8 cellular contexts compared by ENCODE assay signal in genomic region chr2:168457177-168457905, GRCh38. TPM values are rescaled to one million over a fixed set of nuclear protein-coding genes. Genes with fewer than 3 reads are reported as not detected.
A peak's percentile ranks its signal among the peaks of the same experiment; 100 is the strongest.
DNase-seq lines count a peak whose midpoint lies in the region; ATAC-seq, FAIRE-seq and TF ChIP-seq lines count a peak whose summit lies in the region.

No MANE protein-coding gene starts in this region.

- H3K4me1 Mint-ChIP-seq in activated CD8-positive, alpha-beta memory T cell treated with anti-CD3 and anti-CD28 coated beads, Interleukin-2, amount 10 ng/mL, durations not matched to agents 7 days and 5 days: peaks cover 13% of the 10 kb centered on the region

- H3K9me2 ChIP-seq in OCI-LY7 (ENCODE audit: insufficient read depth, low read length): no peaks in the 10 kb centered on the region

- H3K9ac ChIP-seq in mucosa of rectum (ENCODE audit: low read depth in 1 of 2, low read length in 2 of 2): peak overlapping the region; percentile 86 to 87

- H3K27me3 Mint-ChIP-seq in activated CD8-positive, alpha-beta memory T cell treated with anti-CD3 and anti-CD28 coated beads, Interleukin-2, amount 10 ng/mL, durations not matched to agents 7 days and 5 days: peaks cover 19% of the 10 kb centered on the region

- H3K4me1 ChIP-seq in mucosa of rectum (ENCODE audit: control insufficient read depth in 2 of 2, insufficient read depth in 2 of 2, low read length in 2 of 2) (peaks cover 0 to 18% of the 10 kb centered on the region in 2 donors), OCI-LY7 (ENCODE audit: insufficient read depth, low read length, poor library complexity, severe bottlenecking) (no peaks in the 10 kb centered on the region)

- H3K36me3 Mint-ChIP-seq in activated CD8-positive, alpha-beta memory T cell treated with anti-CD3 and anti-CD28 coated beads, Interleukin-2, amount 10 ng/mL, durations not matched to agents 7 days and 5 days: no peaks in the 10 kb centered on the region

- DNase-seq in activated CD8-positive, alpha-beta memory T cell treated with anti-CD3 and anti-CD28 coated beads, Interleukin-2, amount 10 ng/mL, durations not matched to agents 7 days and 5 days: no peak
- no peak for DNase-seq in activated CD8-positive, alpha-beta memory T cell treated with anti-CD3 and anti-CD28 coated beads, Interleukin-2, amount 50 U/mL, for 4 hours
- DNase-seq in KG1 (lab: John Stamatoyannopoulos, UW) (peak; percentile 28), bronchial epithelial cell (ENCODE audit: low read depth) (no peak), OCI-LY7 (ENCODE audit: low spot score) (no peak)

- no peak overlapping the region for H2AFZ ChIP-seq in OCI-LY7 (ENCODE audit: low read length)

- no peaks in the 10 kb centered on the region for H4K20me1 ChIP-seq in OCI-LY7 (ENCODE audit: insufficient read depth, low read length)

- H3K4me3 ChIP-seq in bronchial epithelial cell (ENCODE audit: low read depth, low read length): peak overlapping the region; percentile 91
- peak overlapping the region; percentile 83 to 94 for H3K4me3 ChIP-seq in mucosa of rectum (ENCODE audit: low read length in 2 of 2)
- no peak overlapping the region for H3K4me3 ChIP-seq in OCI-LY7 (ENCODE audit: low read depth, low read length, poor library complexity, severe bottlenecking)

- H3K9me3 ChIP-seq in mucosa of rectum (ENCODE audit: control insufficient read depth in 2 of 2, low read length in 2 of 2) (no peaks in the 10 kb centered on the region), OCI-LY7 (ENCODE audit: low read length) (no peaks in the 10 kb centered on the region)

- peak overlapping the region; percentile 69 to 80 for H3K27ac ChIP-seq in mucosa of rectum (ENCODE audit: low read depth in 2 of 2, low read length in 2 of 2)
- no peak overlapping the region for H3K27ac ChIP-seq in OCI-LY7 (ENCODE audit: low read depth, low read length, poor library complexity, severe bottlenecking)

- intact Hi-C loops in OCI-LY7 (cut with micrococcal nuclease; ENCODE audit: unreplicated experiment): no loop called here

- ATAC-seq in activated CD8-positive, alpha-beta memory T cell treated with anti-CD3 and anti-CD28 coated beads, Interleukin-2, amount 10 ng/mL, durations not matched to agents 7 days and 5 days: no peak
- ATAC-seq in HG03469 (IDR thresholded peaks at IDR 0.05; ENCODE audit: unreplicated experiment): no peak
- no peak for ATAC-seq in GM21367 (IDR thresholded peaks at IDR 0.05; ENCODE audit: unreplicated experiment)

- H3K4me3 Mint-ChIP-seq in activated CD8-positive, alpha-beta memory T cell treated with anti-CD3 and anti-CD28 coated beads, Interleukin-2, amount 10 ng/mL, durations not matched to agents 7 days and 5 days: peak overlapping the region; percentile 71

- H3K4me2 ChIP-seq in OCI-LY7 (ENCODE audit: low read length): no peak overlapping the region

- BruUV-seq in OCI-LY7 (replicated peaks; lab: Mats Ljungman, UMichigan): no TSS peak

- H3K27ac Mint-ChIP-seq in activated CD8-positive, alpha-beta memory T cell treated with anti-CD3 and anti-CD28 coated beads, Interleukin-2, amount 10 ng/mL, durations not matched to agents 7 days and 5 days: peak overlapping the region; percentile 54

- TF ChIP-seq CTCF in bronchial epithelial cell (IDR thresholded peaks at IDR 0.05; ENCODE audit: insufficient read depth, low read length, severe bottlenecking) (no peak), OCI-LY7 (conservative IDR thresholded peaks at IDR 0.05; ENCODE audit: low read length) (no peak)

- POLR2A ChIA-PET in OCI-LY7 (lab: Charles Lee): no interaction called here

- no peaks in the 10 kb centered on the region for H3K79me2 ChIP-seq in OCI-LY7 (ENCODE audit: insufficient read depth, low read depth, low read length)

- H3K27me3 ChIP-seq in bronchial epithelial cell (ENCODE audit: control insufficient read depth, insufficient read depth, low read length): no peaks in the 10 kb centered on the region
- H3K27me3 ChIP-seq in mucosa of rectum (ENCODE audit: control insufficient read depth in 2 of 2, insufficient read depth in 2 of 2, low read length in 2 of 2): no peaks in the 10 kb centered on the region

- H3K9me3 Mint-ChIP-seq in activated CD8-positive, alpha-beta memory T cell treated with anti-CD3 and anti-CD28 coated beads, Interleukin-2, amount 10 ng/mL, durations not matched to agents 7 days and 5 days (ENCODE audit: low read depth): no peaks in the 10 kb centered on the region

- H3K36me3 ChIP-seq in bronchial epithelial cell (ENCODE audit: control insufficient read depth, insufficient read depth, low read length) (no peaks in the 10 kb centered on the region), mucosa of rectum (ENCODE audit: control insufficient read depth in 2 of 2, insufficient read depth in 2 of 2, low read length in 2 of 2) (no peaks in the 10 kb centered on the region), OCI-LY7 (ENCODE audit: insufficient read depth, low read length) (no peaks in the 10 kb centered on the region)

- CTCF ChIA-PET in activated CD8-positive, alpha-beta memory T cell treated with anti-CD3 and anti-CD28 coated beads, Interleukin-2, amount 10 ng/mL, durations not matched to agents 7 days and 5 days (lab: Charles Lee): no interaction called here
- CTCF ChIA-PET in OCI-LY7 (lab: Charles Lee; ENCODE audit: unreplicated experiment): no interaction called here

- FAIRE-seq in bronchial epithelial cell (lab: Jason Lieb, UNC): no peak

RNA-seq across cellular contexts. Expression of gene CERS6, which starts 1.3 kb away (rescaled TPM):
- 10 to 100 TPM in 1 of 2 experiments, 1 to 10 TPM in 1; 5.0 to 12.7 TPM for total RNA-seq in activated CD8-positive, alpha-beta memory T cell treated with anti-CD3 and anti-CD28 coated beads, Interleukin-2, amount 10 ng/mL, durations not matched to agents 7 days and 5 days
- total RNA-seq in bronchial epithelial cell: 50.8 and 55.3 TPM in 2 replicates
- total RNA-seq in OCI-LY7 (2014; rRNA removed; shearing (Covaris generic)): not detected in 2 replicates
- total RNA-seq in OCI-LY7 (2022): 0.04 TPM in 1 of 2 replicates, not detected in the other

Comparison
In these comparisons a context has a peak if more than half of its experiments do, and no peak if none do; other contexts are left out.
1. RNA of gene CERS6, which starts 1.3 kb away (total RNA-seq): 50.8 to 55.3 TPM in bronchial epithelial cell and 5.0 to 12.7 TPM in activated CD8-positive, alpha-beta memory T cell treated with anti-CD3 and anti-CD28 coated beads, Interleukin-2, amount 10 ng/mL, durations not matched to agents 7 days and 5 days; 0.04 TPM in OCI-LY7; every median in the first group is over 4 times any median in the second.